Comparison of ENCODE assay signal across 10 cellular contexts in the genomic region with DNA sequence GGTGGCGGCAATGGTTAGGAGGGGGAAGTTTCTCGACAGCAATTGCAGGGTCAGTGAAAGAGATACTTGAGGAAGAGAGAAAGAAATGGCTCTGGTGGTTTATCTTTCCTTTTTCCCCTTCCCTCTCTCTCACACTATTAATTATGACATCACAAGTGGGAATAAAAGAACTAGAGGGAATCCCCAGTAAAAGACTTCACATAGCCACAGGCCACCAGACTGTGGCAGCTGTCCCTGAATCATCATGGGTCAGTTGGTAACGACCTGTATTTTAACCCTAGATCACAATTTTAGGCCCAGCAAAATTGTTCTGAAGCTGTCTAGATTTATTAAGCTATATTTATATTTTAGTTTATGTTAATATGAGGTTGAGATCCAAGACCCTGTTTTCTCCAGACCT. TPM values are rescaled to one million over a fixed set of nuclear protein-coding genes. Genes with fewer than 3 reads are reported as not detected.
DNase-seq lines count a peak whose midpoint lies in the region; ATAC-seq and TF ChIP-seq lines count a peak whose summit lies in the region.
"Had no signal": no experiment of that assay in that cellular context is flagged by ENCODE, and none has a peak within 500 bp of the region (broad histone marks: within the 10 kb centered on the region; RNA-seq: fewer than 3 reads in every experiment).

No MANE protein-coding gene starts in this region.

- H3K9me3 Mint-ChIP-seq in MCF 10A (ENCODE audit: unreplicated experiment), result no peaks in the 10 kb centered on the region
- H3K9me3 Mint-ChIP-seq in natural killer cell treated with Interleukin-12 subunit alpha and Interleukin-12 subunit beta and Interleukin-15 and Interleukin-18, amount 100 ng/mL, for 72 hours, result no peaks in the 10 kb centered on the region
- H3K9me3 Mint-ChIP-seq: activated naive CD8-positive, alpha-beta T cell treated with anti-CD3 and anti-CD28 coated beads, Interleukin-2, amount 10 ng/mL, durations not matched to agents 7 days and 5 days had no signal

- no TSS peak for BruUV-seq in MCF 10A (replicated peaks; lab: Mats Ljungman, UMichigan)

- H3K9ac ChIP-seq in colonic mucosa (ENCODE audit: low read depth in 2 of 2, low read length in 2 of 2), result peak overlapping the region in 1 of 2 donors; percentile 3

- DNase-seq in breast epithelium (ENCODE audit: low spot score in 2 of 2) (no peak), MCF 10A (ENCODE audit: unreplicated experiment) (no peak), colonic mucosa (no peak), vagina (ENCODE audit: extremely low spot score in 2 of 2) (no peak), globus pallidus (ENCODE audit: low spot score) (no peak)
- DNase-seq in natural killer cell treated with Interleukin-12 subunit alpha and Interleukin-12 subunit beta and Interleukin-15 and Interleukin-18, amount 100 ng/mL, for 72 hours (ENCODE audit: low spot score), result no peak
- DNase-seq in stimulated activated CD4-positive, alpha-beta T cell treated with anti-CD3 and anti-CD28 coated beads, Interleukin-4, amount 100 ng/mL, for 1 hour, result no peak
- DNase-seq: activated naive CD8-positive, alpha-beta T cell treated with anti-CD3 and anti-CD28 coated beads, Interleukin-2, amount 10 ng/mL, durations not matched to agents 7 days and 5 days; NCI-H345 had no signal

- TF ChIP-seq CTCF in breast epithelium (IDR thresholded peaks at IDR 0.05) (no peak), MCF 10A (IDR thresholded peaks at IDR 0.05; ENCODE audit: unreplicated experiment) (no peak), colonic mucosa (IDR thresholded peaks at IDR 0.05) (no peak), vagina (IDR thresholded peaks at IDR 0.05) (no peak)

- H3K27ac Mint-ChIP-seq in MCF 10A (ENCODE audit: low read depth, unreplicated experiment), result no peak overlapping the region
- peak overlapping the region; percentile 85 to 86 for H3K27ac Mint-ChIP-seq in natural killer cell treated with Interleukin-12 subunit alpha and Interleukin-12 subunit beta and Interleukin-15 and Interleukin-18, amount 100 ng/mL, for 72 hours
- H3K27ac Mint-ChIP-seq: activated naive CD8-positive, alpha-beta T cell treated with anti-CD3 and anti-CD28 coated beads, Interleukin-2, amount 10 ng/mL, durations not matched to agents 7 days and 5 days had no signal

- ATAC-seq in natural killer cell treated with Interleukin-12 subunit alpha and Interleukin-12 subunit beta and Interleukin-15 and Interleukin-18, amount 100 ng/mL, for 72 hours, result peak in 1 of 2 donors; percentile 60
- ATAC-seq in HG02642 (IDR thresholded peaks at IDR 0.05; ENCODE audit: poor library complexity, unreplicated experiment), result no peak

- H3K9me3 ChIP-seq in breast epithelium (no peaks in the 10 kb centered on the region), colonic mucosa (no peaks in the 10 kb centered on the region), vagina (no peaks in the 10 kb centered on the region)

- peaks cover 7% of the 10 kb centered on the region for H3K36me3 Mint-ChIP-seq in MCF 10A (ENCODE audit: insufficient read depth, unreplicated experiment)
- H3K36me3 Mint-ChIP-seq in natural killer cell treated with Interleukin-12 subunit alpha and Interleukin-12 subunit beta and Interleukin-15 and Interleukin-18, amount 100 ng/mL, for 72 hours, result peaks cover 7% of the 10 kb centered on the region

- H3K4me1 Mint-ChIP-seq in MCF 10A (ENCODE audit: insufficient read depth, unreplicated experiment), result peaks cover 19% of the 10 kb centered on the region
- peaks cover 48 to 64% of the 10 kb centered on the region in 2 donors for H3K4me1 Mint-ChIP-seq in natural killer cell treated with Interleukin-12 subunit alpha and Interleukin-12 subunit beta and Interleukin-15 and Interleukin-18, amount 100 ng/mL, for 72 hours (ENCODE audit: low read depth in 2 of 2)

- no peak overlapping the region for H3K4me3 Mint-ChIP-seq in MCF 10A (ENCODE audit: unreplicated experiment)
- peak overlapping the region; percentile 68 for H3K4me3 Mint-ChIP-seq in natural killer cell treated with Interleukin-12 subunit alpha and Interleukin-12 subunit beta and Interleukin-15 and Interleukin-18, amount 100 ng/mL, for 72 hours
- H3K4me3 Mint-ChIP-seq: activated naive CD8-positive, alpha-beta T cell treated with anti-CD3 and anti-CD28 coated beads, Interleukin-2, amount 10 ng/mL, durations not matched to agents 7 days and 5 days had no signal

- TF ChIP-seq POLR2A in breast epithelium (IDR thresholded peaks at IDR 0.05) (no peak), vagina (IDR thresholded peaks at IDR 0.05) (no peak)

- CTCF ChIA-PET in MCF 10A (lab: Yijun Ruan, JAX), result interaction anchor here (0.7 to 1.4 kb wide), 5 partner anchors 8 to 335 kb away, joined by 3 to 4 read pairs (median 3); no protein-coding TSS in a partner anchor

- H3K27me3 Mint-ChIP-seq in MCF 10A (ENCODE audit: insufficient read depth, unreplicated experiment), result no peaks in the 10 kb centered on the region
- H3K27me3 Mint-ChIP-seq in natural killer cell treated with Interleukin-12 subunit alpha and Interleukin-12 subunit beta and Interleukin-15 and Interleukin-18, amount 100 ng/mL, for 72 hours, result no peaks in the 10 kb centered on the region
- H3K27me3 Mint-ChIP-seq: activated naive CD8-positive, alpha-beta T cell treated with anti-CD3 and anti-CD28 coated beads, Interleukin-2, amount 10 ng/mL, durations not matched to agents 7 days and 5 days had no signal

- H3K27ac ChIP-seq in breast epithelium, result peak overlapping the region; percentile 54 to 73
- peak overlapping the region; percentile 78 for H3K27ac ChIP-seq in colonic mucosa
- H3K27ac ChIP-seq in vagina, result peak overlapping the region; percentile 73

- H3K36me3 ChIP-seq in breast epithelium (no peaks in the 10 kb centered on the region), colonic mucosa (no peaks in the 10 kb centered on the region), vagina (no peaks in the 10 kb centered on the region)

- H3K4me1 ChIP-seq in breast epithelium, result peaks cover 0 to 17% of the 10 kb centered on the region in 2 donors
- H3K4me1 ChIP-seq in colonic mucosa, result peaks cover 17% of the 10 kb centered on the region
- peaks cover 64% of the 10 kb centered on the region for H3K4me1 ChIP-seq in vagina

- intact Hi-C loops in breast epithelium (cut with DNase I; ENCODE audit: low total_unique reads), result no loop called here
- intact Hi-C loops in MCF 10A (cut with micrococcal nuclease), result no loop called here
- intact Hi-C loops in colonic mucosa (cut with DNase I), result loop anchor here (5.0 kb wide), 1 partner anchor 37 kb away; no protein-coding TSS in a partner anchor
- intact Hi-C loops in vagina (cut with DNase I), result no loop called here

- H3K4me3 ChIP-seq in breast epithelium, result no peak overlapping the region
- H3K4me3 ChIP-seq in colonic mucosa, result no peak overlapping the region
- H3K4me3 ChIP-seq in vagina, result no peak overlapping the region

- POLR2A ChIA-PET in MCF 10A (lab: Yijun Ruan, JAX), result interaction anchor here (0.6 to 4.9 kb wide), 6 partner anchors 9 to 65 kb away, joined by 3 to 45 read pairs (median 5); a partner anchor contains a TSS

- H3K27me3 ChIP-seq in breast epithelium (no peaks in the 10 kb centered on the region), colonic mucosa (no peaks in the 10 kb centered on the region), vagina (no peaks in the 10 kb centered on the region)

RNA-seq across cellular contexts. Expression of a gene that starts 40.3 kb away (rescaled TPM):
- total RNA-seq in breast epithelium (100 to 1,000 TPM; 314 to 702 (median 353) TPM), MCF 10A (2022) (114 and 139 TPM in 2 replicates), colonic mucosa (100 to 1,000 TPM; 149 to 191 TPM), vagina (311 TPM)
- total RNA-seq in natural killer cell treated with Interleukin-12 subunit alpha and Interleukin-12 subunit beta and Interleukin-15 and Interleukin-18, amount 100 ng/mL, for 72 hours, result 100 to 1,000 TPM; 353 to 509 TPM
